Comparison of ENCODE assay signal across 1 cellular context in the genomic region with DNA sequence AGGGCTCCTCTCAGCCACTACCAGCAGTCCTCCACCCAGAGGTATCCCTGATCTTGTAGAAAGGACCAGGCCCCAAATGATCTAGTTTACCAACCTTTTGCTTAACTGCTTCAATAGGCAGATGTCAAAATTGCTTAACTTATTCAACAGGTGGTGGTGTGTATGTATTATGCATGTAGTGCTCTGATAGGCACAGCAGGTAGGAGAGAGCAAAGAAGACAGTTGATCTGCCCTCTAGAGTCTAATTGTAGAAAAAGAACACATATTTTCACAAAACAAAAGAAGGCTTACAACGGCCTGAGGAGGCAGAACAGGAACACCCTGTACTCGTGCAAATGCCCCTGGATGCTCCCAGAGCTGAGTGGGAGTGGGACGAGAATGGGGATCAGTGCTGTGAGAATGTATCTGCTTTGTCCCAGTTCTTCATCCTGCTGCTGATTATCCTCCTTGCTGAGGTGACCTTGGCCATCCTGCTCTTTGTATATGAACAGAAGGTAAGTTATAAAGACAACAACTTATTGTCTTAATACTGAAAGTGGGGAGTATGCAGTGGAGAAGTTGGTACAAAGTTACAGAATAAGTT.
TF ChIP-seq lines count a peak whose summit lies in the region.

No MANE protein-coding gene starts in this region.

TF ChIP-seq in GM12878, 131 proteins besides CTCF, POLR2A, EP300 and RAD21:
- TF ChIP-seq, protein P1, sequence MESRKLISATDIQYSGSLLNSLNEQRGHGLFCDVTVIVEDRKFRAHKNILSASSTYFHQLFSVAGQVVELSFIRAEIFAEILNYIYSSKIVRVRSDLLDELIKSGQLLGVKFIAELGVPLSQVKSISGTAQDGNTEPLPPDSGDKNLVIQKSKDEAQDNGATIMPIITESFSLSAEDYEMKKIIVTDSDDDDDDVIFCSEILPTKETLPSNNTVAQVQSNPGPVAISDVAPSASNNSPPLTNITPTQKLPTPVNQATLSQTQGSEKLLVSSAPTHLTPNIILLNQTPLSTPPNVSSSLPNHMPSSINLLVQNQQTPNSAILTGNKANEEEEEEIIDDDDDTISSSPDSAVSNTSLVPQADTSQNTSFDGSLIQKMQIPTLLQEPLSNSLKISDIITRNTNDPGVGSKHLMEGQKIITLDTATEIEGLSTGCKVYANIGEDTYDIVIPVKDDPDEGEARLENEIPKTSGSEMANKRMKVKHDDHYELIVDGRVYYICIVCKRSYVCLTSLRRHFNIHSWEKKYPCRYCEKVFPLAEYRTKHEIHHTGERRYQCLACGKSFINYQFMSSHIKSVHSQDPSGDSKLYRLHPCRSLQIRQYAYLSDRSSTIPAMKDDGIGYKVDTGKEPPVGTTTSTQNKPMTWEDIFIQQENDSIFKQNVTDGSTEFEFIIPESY (IDR thresholded peaks at IDR 0.05): no peak
- TF ChIP-seq, protein P2, sequence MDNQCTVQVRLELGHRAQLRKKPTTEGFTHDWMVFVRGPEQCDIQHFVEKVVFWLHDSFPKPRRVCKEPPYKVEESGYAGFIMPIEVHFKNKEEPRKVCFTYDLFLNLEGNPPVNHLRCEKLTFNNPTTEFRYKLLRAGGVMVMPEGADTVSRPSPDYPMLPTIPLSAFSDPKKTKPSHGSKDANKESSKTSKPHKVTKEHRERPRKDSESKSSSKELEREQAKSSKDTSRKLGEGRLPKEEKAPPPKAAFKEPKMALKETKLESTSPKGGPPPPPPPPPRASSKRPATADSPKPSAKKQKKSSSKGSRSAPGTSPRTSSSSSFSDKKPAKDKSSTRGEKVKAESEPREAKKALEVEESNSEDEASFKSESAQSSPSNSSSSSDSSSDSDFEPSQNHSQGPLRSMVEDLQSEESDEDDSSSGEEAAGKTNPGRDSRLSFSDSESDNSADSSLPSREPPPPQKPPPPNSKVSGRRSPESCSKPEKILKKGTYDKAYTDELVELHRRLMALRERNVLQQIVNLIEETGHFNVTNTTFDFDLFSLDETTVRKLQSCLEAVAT (IDR thresholded peaks at IDR 0.05): no peak
- TF ChIP-seq, protein P3, sequence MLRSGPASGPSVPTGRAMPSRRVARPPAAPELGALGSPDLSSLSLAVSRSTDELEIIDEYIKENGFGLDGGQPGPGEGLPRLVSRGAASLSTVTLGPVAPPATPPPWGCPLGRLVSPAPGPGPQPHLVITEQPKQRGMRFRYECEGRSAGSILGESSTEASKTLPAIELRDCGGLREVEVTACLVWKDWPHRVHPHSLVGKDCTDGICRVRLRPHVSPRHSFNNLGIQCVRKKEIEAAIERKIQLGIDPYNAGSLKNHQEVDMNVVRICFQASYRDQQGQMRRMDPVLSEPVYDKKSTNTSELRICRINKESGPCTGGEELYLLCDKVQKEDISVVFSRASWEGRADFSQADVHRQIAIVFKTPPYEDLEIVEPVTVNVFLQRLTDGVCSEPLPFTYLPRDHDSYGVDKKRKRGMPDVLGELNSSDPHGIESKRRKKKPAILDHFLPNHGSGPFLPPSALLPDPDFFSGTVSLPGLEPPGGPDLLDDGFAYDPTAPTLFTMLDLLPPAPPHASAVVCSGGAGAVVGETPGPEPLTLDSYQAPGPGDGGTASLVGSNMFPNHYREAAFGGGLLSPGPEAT (IDR thresholded peaks at IDR 0.05; ENCODE audit: low read depth): no peak
- TF ChIP-seq, protein P4, sequence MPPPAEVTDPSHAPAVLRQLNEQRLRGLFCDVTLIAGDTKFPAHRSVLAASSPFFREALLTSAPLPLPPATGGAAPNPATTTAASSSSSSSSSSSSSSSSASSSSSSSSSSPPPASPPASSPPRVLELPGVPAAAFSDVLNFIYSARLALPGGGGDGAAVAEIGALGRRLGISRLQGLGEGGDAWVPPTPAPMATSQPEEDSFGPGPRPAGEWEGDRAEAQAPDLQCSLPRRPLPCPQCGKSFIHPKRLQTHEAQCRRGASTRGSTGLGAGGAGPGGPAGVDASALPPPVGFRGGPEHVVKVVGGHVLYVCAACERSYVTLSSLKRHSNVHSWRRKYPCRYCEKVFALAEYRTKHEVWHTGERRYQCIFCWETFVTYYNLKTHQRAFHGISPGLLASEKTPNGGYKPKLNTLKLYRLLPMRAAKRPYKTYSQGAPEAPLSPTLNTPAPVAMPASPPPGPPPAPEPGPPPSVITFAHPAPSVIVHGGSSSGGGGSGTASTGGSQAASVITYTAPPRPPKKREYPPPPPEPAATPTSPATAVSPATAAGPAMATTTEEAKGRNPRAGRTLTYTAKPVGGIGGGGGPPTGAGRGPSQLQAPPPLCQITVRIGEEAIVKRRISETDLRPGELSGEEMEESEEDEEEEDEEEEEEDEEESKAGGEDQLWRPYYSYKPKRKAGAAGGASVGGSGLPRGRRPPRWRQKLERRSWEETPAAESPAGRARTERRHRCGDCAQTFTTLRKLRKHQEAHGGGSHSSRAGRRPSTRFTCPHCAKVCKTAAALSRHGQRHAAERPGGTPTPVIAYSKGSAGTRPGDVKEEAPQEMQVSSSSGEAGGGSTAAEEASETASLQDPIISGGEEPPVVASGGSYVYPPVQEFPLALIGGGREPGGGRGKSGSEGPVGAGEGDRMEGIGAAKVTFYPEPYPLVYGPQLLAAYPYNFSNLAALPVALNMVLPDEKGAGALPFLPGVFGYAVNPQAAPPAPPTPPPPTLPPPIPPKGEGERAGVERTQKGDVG (CRISPR knock-in tag; IDR thresholded peaks at IDR 0.05): no peak
- TF ChIP-seq CEBPB (IDR thresholded peaks at IDR 0.05; ENCODE audit: borderline replicate concordance in 1 of 2, low read depth in 2 of 2, low read length in 2 of 2): no peak
- no peak for TF ChIP-seq NRF1 (conservative IDR thresholded peaks at IDR 0.05; ENCODE audit: low read depth, low read length)
- TF ChIP-seq, protein P5, sequence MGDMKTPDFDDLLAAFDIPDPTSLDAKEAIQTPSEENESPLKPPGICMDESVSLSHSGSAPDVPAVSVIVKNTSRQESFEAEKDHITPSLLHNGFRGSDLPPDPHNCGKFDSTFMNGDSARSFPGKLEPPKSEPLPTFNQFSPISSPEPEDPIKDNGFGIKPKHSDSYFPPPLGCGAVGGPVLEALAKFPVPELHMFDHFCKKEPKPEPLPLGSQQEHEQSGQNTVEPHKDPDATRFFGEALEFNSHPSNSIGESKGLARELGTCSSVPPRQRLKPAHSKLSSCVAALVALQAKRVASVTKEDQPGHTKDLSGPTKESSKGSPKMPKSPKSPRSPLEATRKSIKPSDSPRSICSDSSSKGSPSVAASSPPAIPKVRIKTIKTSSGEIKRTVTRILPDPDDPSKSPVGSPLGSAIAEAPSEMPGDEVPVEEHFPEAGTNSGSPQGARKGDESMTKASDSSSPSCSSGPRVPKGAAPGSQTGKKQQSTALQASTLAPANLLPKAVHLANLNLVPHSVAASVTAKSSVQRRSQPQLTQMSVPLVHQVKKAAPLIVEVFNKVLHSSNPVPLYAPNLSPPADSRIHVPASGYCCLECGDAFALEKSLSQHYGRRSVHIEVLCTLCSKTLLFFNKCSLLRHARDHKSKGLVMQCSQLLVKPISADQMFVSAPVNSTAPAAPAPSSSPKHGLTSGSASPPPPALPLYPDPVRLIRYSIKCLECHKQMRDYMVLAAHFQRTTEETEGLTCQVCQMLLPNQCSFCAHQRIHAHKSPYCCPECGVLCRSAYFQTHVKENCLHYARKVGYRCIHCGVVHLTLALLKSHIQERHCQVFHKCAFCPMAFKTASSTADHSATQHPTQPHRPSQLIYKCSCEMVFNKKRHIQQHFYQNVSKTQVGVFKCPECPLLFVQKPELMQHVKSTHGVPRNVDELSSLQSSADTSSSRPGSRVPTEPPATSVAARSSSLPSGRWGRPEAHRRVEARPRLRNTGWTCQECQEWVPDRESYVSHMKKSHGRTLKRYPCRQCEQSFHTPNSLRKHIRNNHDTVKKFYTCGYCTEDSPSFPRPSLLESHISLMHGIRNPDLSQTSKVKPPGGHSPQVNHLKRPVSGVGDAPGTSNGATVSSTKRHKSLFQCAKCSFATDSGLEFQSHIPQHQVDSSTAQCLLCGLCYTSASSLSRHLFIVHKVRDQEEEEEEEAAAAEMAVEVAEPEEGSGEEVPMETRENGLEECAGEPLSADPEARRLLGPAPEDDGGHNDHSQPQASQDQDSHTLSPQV (IDR thresholded peaks at IDR 0.05): no peak
- TF ChIP-seq BMI1 (IDR thresholded peaks at IDR 0.05; ENCODE audit: borderline replicate concordance): no peak
- TF ChIP-seq MTA2 (IDR thresholded peaks at IDR 0.05; ENCODE audit: low read depth): no peak
- no peak for TF ChIP-seq KAT2A (conservative IDR thresholded peaks at IDR 0.05; ENCODE audit: control insufficient read depth, low read depth, low read length)
- no peak for TF ChIP-seq DPF2 (IDR thresholded peaks at IDR 0.05)
